8 cellular contexts compared by ENCODE assay signal in the genomic region with DNA sequence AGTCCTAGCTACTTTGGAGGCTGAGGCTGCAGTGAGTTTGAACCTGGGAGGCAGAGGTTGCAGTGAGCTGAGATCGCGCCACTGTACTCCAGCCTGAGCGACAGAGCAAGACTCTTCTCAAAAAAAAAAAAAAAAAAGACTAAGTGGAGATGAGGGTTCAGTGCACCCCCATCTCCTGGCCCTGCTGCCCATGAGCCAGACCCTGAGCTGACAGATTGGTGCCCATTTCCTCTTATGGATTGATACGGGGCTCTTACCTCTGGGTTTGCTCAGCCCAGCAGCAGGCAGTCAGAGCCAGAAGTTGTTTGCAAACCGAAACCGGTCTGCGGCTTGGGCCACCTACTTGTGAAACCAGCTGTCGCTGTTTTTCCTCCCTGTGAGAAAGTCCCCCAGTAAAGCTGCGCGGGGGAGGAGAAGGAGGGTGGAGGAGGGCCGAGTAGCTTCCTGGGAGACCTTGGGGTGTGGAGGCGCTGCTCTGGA.
A peak's percentile ranks its signal among the peaks of the same experiment; 100 is the strongest.
DNase-seq lines count a peak whose midpoint lies in the region; ATAC-seq and TF ChIP-seq lines count a peak whose summit lies in the region.

No MANE protein-coding gene starts in this region.

- no peaks in the 10 kb centered on the region for H3K36me3 ChIP-seq in HAP-1 (replicated peaks)

- no peaks in the 10 kb centered on the region for H3K9me3 ChIP-seq in HAP-1

- peak overlapping the region; percentile 75 for H3K4me3 Mint-ChIP-seq in memory B cell

- H3K27me3 Mint-ChIP-seq in memory B cell = no peaks in the 10 kb centered on the region

- in situ Hi-C loops in HAP-1 (cut with MboI; ENCODE audit: low sequenced_read_pairs) = no loop called here

- peaks cover 2% of the 10 kb centered on the region for H3K36me3 Mint-ChIP-seq in memory B cell

- DNase-seq in NCI-H2029 treated with DMSO at 0.1 percent for 48 hours (lab: John Stamatoyannopoulos, UW) (peak; percentile 78), choroid plexus epithelial cell (ENCODE audit: low read depth) (peak; percentile 87), memory B cell (ENCODE audit: low spot score in 2 of 2) (peak; percentile 68 to 81), HAP-1 (ENCODE audit: low spot score in 2 of 2) (no peak)
- peak; percentile 75 for DNase-seq in activated CD4-positive, alpha-beta T cell treated with anti-CD3 and anti-CD28 coated beads for 1 hour
- DNase-seq in stimulated activated CD8-positive, alpha-beta memory T cell treated with anti-CD3 and anti-CD28 coated beads, Interleukin-15, amount 100 ng/mL, for 1 hour (ENCODE audit: low read depth) = peak; percentile 71

- H3K4me1 ChIP-seq in HAP-1 = no peaks in the 10 kb centered on the region

- peak overlapping the region; percentile 84 for H3K27ac Mint-ChIP-seq in memory B cell

- peaks cover 2% of the 10 kb centered on the region for H3K9me3 Mint-ChIP-seq in memory B cell

- TF ChIP-seq CTCF in choroid plexus epithelial cell (conservative IDR thresholded peaks at IDR 0.05; ENCODE audit: low read depth, low read length) = no peak

- peak; percentile 92 for ATAC-seq in GM18502 (IDR thresholded peaks at IDR 0.05; ENCODE audit: poor library complexity, unreplicated experiment)
- peak; percentile 96 for ATAC-seq in HG02678 (IDR thresholded peaks at IDR 0.05; ENCODE audit: unreplicated experiment)
- ATAC-seq in memory B cell (ENCODE audit: low read depth) = peak; percentile 97

- H3K4me3 ChIP-seq in choroid plexus epithelial cell (ENCODE audit: low read depth, low read length) (peak overlapping the region; percentile 40), HAP-1 (no peak overlapping the region)

- peaks cover 35% of the 10 kb centered on the region for H3K4me1 Mint-ChIP-seq in memory B cell

- H3K27me3 ChIP-seq in HAP-1 (ENCODE audit: low read depth) = 0 out of 2 replicates have a peak, but pooled peaks cover 4% of the 10 kb centered on the region

Comparison
In these comparisons a context has a peak if more than half of its experiments do, and no peak if none do; other contexts are left out.
1. DNase-seq: peak in NCI-H2029 treated with DMSO at 0.1 percent for 48 hours (single experiment), activated CD4-positive, alpha-beta T cell treated with anti-CD3 and anti-CD28 coated beads for 1 hour (single experiment), choroid plexus epithelial cell (single experiment), memory B cell (2 of 2) and stimulated activated CD8-positive, alpha-beta memory T cell treated with anti-CD3 and anti-CD28 coated beads, Interleukin-15, amount 100 ng/mL, for 1 hour (single experiment); none in HAP-1 (0 of 2).
2. Peak in every context shown above with its lines, with median percentiles within 50 percentile points of each other: ATAC-seq.